Comparison of ENCODE assay signal across 16 cellular contexts in genomic region chr3:133763797-133764734, GRCh38. TPM values are rescaled to one million over a fixed set of nuclear protein-coding genes. Genes with fewer than 3 reads are reported as not detected.
DNase-seq lines count a peak whose midpoint lies in the region; ATAC-seq, FAIRE-seq and TF ChIP-seq lines count a peak whose summit lies in the region.
"Had no signal": no experiment of that assay in that cellular context is flagged by ENCODE, and none has a peak within 500 bp of the region (broad histone marks: within the 10 kb centered on the region; RNA-seq: fewer than 3 reads in every experiment).

No MANE protein-coding gene starts in this region.

- no peak for FAIRE-seq in HepG2 (lab: Jason Lieb, UNC)
- FAIRE-seq: urothelium cell line had no signal

- CTCF ChIA-PET in HepG2 (lab: Yijun Ruan, JAX; ENCODE audit: low intra/inter-chr PET ratio, low total read pairs): no interaction called here

- no peak for TF ChIP-seq EP300 in HepG2 (IDR thresholded peaks at IDR 0.05; ENCODE audit: low read depth in 2 of 2, low read length in 2 of 2)
- no peak for TF ChIP-seq EP300 in HepG2 (CRISPR knock-in tag; IDR thresholded peaks at IDR 0.05; ENCODE audit: borderline replicate concordance)

- H3K4me3 ChIP-seq in HepG2 (replicated peaks in 1 of 3; ENCODE audit: insufficient read depth in 1 of 3, low read depth in 2 of 3, low read length in 3 of 3) (no peak overlapping the region), lower leg skin (ENCODE audit: low read depth, poor library complexity, severe bottlenecking) (no peak overlapping the region)

- 94% methylated on average over 6 of the region's 6 CpGs for WGBS in HepG2 (ENCODE audit: low lambda C conversion rate)
- 55 to 62% methylated on average over 6 of the region's 6 CpGs for WGBS in lower leg skin, 2 donors

- TF ChIP-seq POLR2A in HepG2 (IDR thresholded peaks at IDR 0.05; ENCODE audit: insufficient read depth in 1 of 2, low read depth in 2 of 2, low read length in 2 of 2) (peak; percentile 45 to 62; a peak in 3 of 4 replicates), lower leg skin (IDR thresholded peaks at IDR 0.05) (no peak)

- no peaks in the 10 kb centered on the region for H3K79me2 ChIP-seq in HepG2 (ENCODE audit: insufficient read depth, low read length)

- ATAC-seq in esophagus mucosa: peak; percentile 51
- peak; percentile 4; the same call in 2 of the 3 replicates for ATAC-seq in HepG2
- no peak for ATAC-seq in HG03108 (IDR thresholded peaks at IDR 0.05; ENCODE audit: unreplicated experiment)
- ATAC-seq: stimulated activated naive CD8-positive, alpha-beta T cell treated with anti-CD3 and anti-CD28 coated beads, Interleukin-15, amount 100 ng/mL, for 72 hours had no signal

- TF ChIP-seq CTCF in HepG2 (CRISPR knock-in tag; IDR thresholded peaks at IDR 0.05) (no peak), GM10266 (IDR thresholded peaks at IDR 0.05; ENCODE audit: control insufficient read depth, insufficient read depth, low read depth, missing control alignments) (no peak), lower leg skin (IDR thresholded peaks at IDR 0.05) (no peak)

- intact Hi-C loops in HepG2 (cut with micrococcal nuclease; ENCODE audit: unreplicated experiment) (no loop called here), lower leg skin (cut with DNase I; ENCODE audit: low total_unique reads) (no loop called here)

- in situ Hi-C loops in HepG2 (cut with HindIII; ENCODE audit: extremely low pct_ligation_motif_present, low pct_unique_long_range_greater_than_20kb): no loop called here

- peaks cover 36 to 91% of the 10 kb centered on the region in 2 experiments for H3K36me3 ChIP-seq in HepG2 (replicated peaks in 1 of 2; ENCODE audit: control insufficient read depth in 1 of 2, insufficient read depth in 2 of 2, low read length in 2 of 2)

- no peak for TF ChIP-seq RAD21 in HepG2 (CRISPR knock-in tag; IDR thresholded peaks at IDR 0.05)

- POLR2A ChIA-PET in HepG2 (lab: Yijun Ruan, JAX): interaction anchor here (0.6 to 1.4 kb wide), 3 partner anchors 10 to 92 kb away, joined by 3 to 4 read pairs (median 4); no protein-coding TSS in a partner anchor

- no TSS peak for BruUV-seq in HepG2 (replicated peaks; lab: Mats Ljungman, UMichigan)

- peak; percentile 2 to 11 for DNase-seq in SHP77 (lab: John Stamatoyannopoulos, UW)
- DNase-seq in SHP77 treated with DMSO at 0.1 percent for 48 hours (lab: John Stamatoyannopoulos, UW): no peak
- no peak for DNase-seq in HepG2 (ENCODE audit: low spot score)
- peak; percentile 36 for DNase-seq in superior temporal gyrus (ENCODE audit: extremely low spot score)
- DNase-seq in GM10266 (ENCODE audit: extremely low spot score): no peak
- no peak for DNase-seq in lower leg skin (ENCODE audit: low spot score in 2 of 2)
- DNase-seq: activated CD4-positive, alpha-beta T cell treated with anti-CD3 and anti-CD28 coated beads for 1 hour; activated gamma-delta T cell; CD4-positive, alpha-beta memory T cell; HFFc6; Karpas-422; nephron progenitor cell; stimulated activated naive CD8-positive, alpha-beta T cell treated with anti-CD3 and anti-CD28 coated beads, Interleukin-15, amount 100 ng/mL, for 72 hours had no signal

- H4K20me1 ChIP-seq in HepG2 (ENCODE audit: insufficient read depth, low read length): peaks cover 54% of the 10 kb centered on the region

- peaks cover 68% of the 10 kb centered on the region for H3K4me1 ChIP-seq in HepG2 (ENCODE audit: insufficient read depth, low read length)

- H3K4me2 ChIP-seq in HepG2 (ENCODE audit: low read depth, low read length): no peak overlapping the region

- no peak overlapping the region for H2AFZ ChIP-seq in HepG2 (ENCODE audit: low read length)

- H3K9ac ChIP-seq in HepG2 (ENCODE audit: insufficient read depth, low read depth, low read length): no peak overlapping the region

- no peaks in the 10 kb centered on the region for H3K9me3 ChIP-seq in HepG2 (ENCODE audit: low read length)

- no peaks in the 10 kb centered on the region for H3K27me3 ChIP-seq in HepG2 (ENCODE audit: control insufficient read depth in 1 of 2, insufficient read depth in 2 of 2, low read length in 2 of 2)

- H3K27ac ChIP-seq in HepG2 (ENCODE audit: extremely low read length, insufficient read depth, low read length): no peak overlapping the region

TF ChIP-seq in HepG2, 621 proteins besides CTCF, POLR2A, EP300 and RAD21 (continues in another document):
- TF ChIP-seq TOPORS (CRISPR knock-in tag; IDR thresholded peaks at IDR 0.05): peak; percentile 76; the same call in 1 of the 2 replicates

RNA-seq across cellular contexts. Expression of gene TF, which starts 17.9 kb away (rescaled TPM):
- total RNA-seq in esophagus mucosa (63.3 TPM), HepG2 (2016; rRNA removed; fragmentation: Illumina TruSeq; extraction: Trizol) (4,983 and 10,074 TPM in 2 replicates), lower leg skin (1 to 10 TPM; 1.9 to 8.8 (median 3.9) TPM)
- 443 and 484 TPM in 2 replicates for total RNA-seq in HepG2 (2016; cell fraction: cytosol; rRNA removed; fragmentation: Illumina TruSeq; extraction: Trizol; ENCODE audit: low read depth)
- total RNA-seq in HepG2 (2016; cell fraction: insoluble cytoplasmic fraction; rRNA removed; fragmentation: Illumina TruSeq; extraction: Trizol): 4,851 and 10,104 TPM in 2 replicates
- 957 and 1,048 TPM in 2 replicates for total RNA-seq in HepG2 (2016; cell fraction: membrane; rRNA removed; fragmentation: Illumina TruSeq; extraction: Trizol)
- total RNA-seq in HepG2 (2016; cell fraction: nucleus; rRNA removed; fragmentation: Illumina TruSeq; extraction: Trizol): 7,106 and 8,454 TPM in 2 replicates
- 11,821 and 17,414 TPM in 2 replicates for polyA plus RNA-seq in HepG2 (2011; rRNA removed)
- 11,091 and 16,564 TPM in 2 replicates for polyA plus RNA-seq in HepG2 (2011; cell fraction: cytosol; rRNA removed)
- 7,213 and 10,181 TPM in 2 replicates for polyA plus RNA-seq in HepG2 (2011; cell fraction: nucleus; rRNA removed)
- polyA plus RNA-seq in HepG2 (2012): 17,461 and 22,113 TPM in 2 replicates
- 537 and 560 TPM in 2 replicates for polyA plus RNA-seq in HepG2 (2016; cell fraction: cytosol; fragmentation: Illumina TruSeq; extraction: Trizol; ENCODE audit: low read depth)
- polyA plus RNA-seq in HepG2 (2016; cell fraction: insoluble cytoplasmic fraction; fragmentation: Illumina TruSeq; extraction: Trizol; ENCODE audit: low read depth): 3,671 and 3,676 TPM in 2 replicates
- 614 and 667 TPM in 2 replicates for polyA plus RNA-seq in HepG2 (2016; cell fraction: membrane; fragmentation: Illumina TruSeq; extraction: Trizol; ENCODE audit: low read depth)
- 7,882 and 8,251 TPM in 2 replicates for polyA plus RNA-seq in HepG2 (2016; cell fraction: nucleus; fragmentation: Illumina TruSeq; extraction: Trizol; ENCODE audit: insufficient read depth, low read depth)
- 3.7 and 10,022 TPM in 2 replicates for polyA minus RNA-seq in HepG2 (2011; rRNA and poly(A)+ RNA removed; ENCODE audit: low replicate concordance)
- 4,700 and 8,142 TPM in 2 replicates for polyA minus RNA-seq in HepG2 (2011; cell fraction: cytosol; rRNA and poly(A)+ RNA removed)
- polyA minus RNA-seq in HepG2 (2011; cell fraction: nucleus; rRNA and poly(A)+ RNA removed): 3,076 and 4,905 TPM in 2 replicates
- polyA plus RNA-seq: CD4-positive, alpha-beta memory T cell had no signal

RNA-seq across cellular contexts. Expression of gene SRPRB, which starts 41.5 kb away (rescaled TPM):
- 53.0 TPM for total RNA-seq in esophagus mucosa
- total RNA-seq in HepG2 (2016; rRNA removed; fragmentation: Illumina TruSeq; extraction: Trizol): 60.7 and 111 TPM in 2 replicates
- 13.8 TPM in 2 replicates for total RNA-seq in HepG2 (2016; cell fraction: cytosol; rRNA removed; fragmentation: Illumina TruSeq; extraction: Trizol; ENCODE audit: low read depth)
- total RNA-seq in HepG2 (2016; cell fraction: insoluble cytoplasmic fraction; rRNA removed; fragmentation: Illumina TruSeq; extraction: Trizol): 69.0 and 109 TPM in 2 replicates
- 24.3 and 25.9 TPM in 2 replicates for total RNA-seq in HepG2 (2016; cell fraction: membrane; rRNA removed; fragmentation: Illumina TruSeq; extraction: Trizol)
- total RNA-seq in HepG2 (2016; cell fraction: nucleus; rRNA removed; fragmentation: Illumina TruSeq; extraction: Trizol): 90.1 and 90.9 TPM in 2 replicates
- 41.0 and 41.5 TPM in 2 replicates for polyA plus RNA-seq in HepG2 (2011; rRNA removed)
- 39.0 and 39.5 TPM in 2 replicates for polyA plus RNA-seq in HepG2 (2011; cell fraction: cytosol; rRNA removed)
- 22.7 and 31.2 TPM in 2 replicates for polyA plus RNA-seq in HepG2 (2011; cell fraction: nucleus; rRNA removed)
- polyA plus RNA-seq in HepG2 (2012): 41.6 and 50.2 TPM in 2 replicates
- polyA plus RNA-seq in HepG2 (2016; cell fraction: cytosol; fragmentation: Illumina TruSeq; extraction: Trizol; ENCODE audit: low read depth): 13.4 and 13.9 TPM in 2 replicates
- 53.6 and 54.8 TPM in 2 replicates for polyA plus RNA-seq in HepG2 (2016; cell fraction: insoluble cytoplasmic fraction; fragmentation: Illumina TruSeq; extraction: Trizol; ENCODE audit: low read depth)
- 13.7 and 13.9 TPM in 2 replicates for polyA plus RNA-seq in HepG2 (2016; cell fraction: membrane; fragmentation: Illumina TruSeq; extraction: Trizol; ENCODE audit: low read depth)
- 105 and 106 TPM in 2 replicates for polyA plus RNA-seq in HepG2 (2016; cell fraction: nucleus; fragmentation: Illumina TruSeq; extraction: Trizol; ENCODE audit: insufficient read depth, low read depth)
- polyA minus RNA-seq in HepG2 (2011; rRNA and poly(A)+ RNA removed; ENCODE audit: low replicate concordance): 50.3 and 91.3 TPM in 2 replicates
- 52.6 and 69.3 TPM in 2 replicates for polyA minus RNA-seq in HepG2 (2011; cell fraction: cytosol; rRNA and poly(A)+ RNA removed)
- 42.2 and 44.8 TPM in 2 replicates for polyA minus RNA-seq in HepG2 (2011; cell fraction: nucleus; rRNA and poly(A)+ RNA removed)
- total RNA-seq in lower leg skin: 10 to 100 TPM; 20.0 to 25.6 (median 20.7) TPM

Comparison
In these comparisons a context has a peak if more than half of its experiments do, and no peak if none do; other contexts are left out.
1. DNase-seq: peak in SHP77 (2 of 2) and superior temporal gyrus (single experiment); none in SHP77 treated with DMSO at 0.1 percent for 48 hours (single experiment), HepG2 (single experiment), GM10266 (single experiment) and lower leg skin (0 of 2).
2. POLR2A ChIP-seq: peak in HepG2 (2 of 2); none in lower leg skin (0 of 2).